Comparison of ENCODE assay signal across 10 cellular contexts in the genomic region with DNA sequence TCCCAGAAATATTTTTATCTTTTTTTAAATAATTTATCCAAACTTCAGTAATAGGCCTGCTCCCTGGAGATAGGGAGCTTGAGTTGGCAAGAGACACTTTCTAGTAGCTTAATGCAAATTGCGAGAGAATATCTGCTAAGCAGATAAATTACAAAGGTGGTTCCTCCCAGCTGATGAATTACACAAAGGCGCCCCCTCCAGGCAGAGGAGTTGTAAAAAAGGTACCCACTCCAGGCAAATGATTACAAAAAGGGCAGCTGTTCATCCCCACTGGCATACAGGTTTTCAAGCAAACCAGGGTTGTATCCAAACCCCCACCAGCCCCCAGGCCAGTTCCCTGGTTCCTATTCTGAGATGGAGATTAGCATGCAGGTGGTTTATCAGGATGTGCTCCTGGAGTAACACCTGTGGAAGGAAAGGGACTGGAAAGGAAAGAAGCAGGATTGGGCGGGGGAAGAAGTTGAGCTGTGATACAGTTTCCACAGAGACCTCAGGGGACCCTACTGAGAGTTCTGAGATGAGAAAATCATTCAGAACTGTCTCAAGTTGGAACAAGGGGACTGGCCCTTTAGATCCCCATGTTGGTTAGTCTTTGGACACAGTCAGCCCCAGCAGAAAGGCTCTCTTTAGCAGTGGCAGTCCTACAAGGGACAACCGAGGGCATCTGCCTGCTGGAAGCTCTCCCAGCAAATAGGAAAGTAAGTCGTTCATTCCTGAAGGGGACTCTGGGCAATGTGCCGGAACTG. TPM values are rescaled to one million over a fixed set of nuclear protein-coding genes. Genes with fewer than 3 reads are reported as not detected.
A peak's percentile ranks its signal among the peaks of the same experiment; 100 is the strongest.
DNase-seq lines count a peak whose midpoint lies in the region; ATAC-seq and TF ChIP-seq lines count a peak whose summit lies in the region.
"Had no signal": no experiment of that assay in that cellular context is flagged by ENCODE, and none has a peak within 500 bp of the region (broad histone marks: within the 10 kb centered on the region; RNA-seq: fewer than 3 reads in every experiment).

No MANE protein-coding gene starts in this region.

- TF ChIP-seq EP300 in transverse colon (IDR thresholded peaks at IDR 0.05; ENCODE audit: low read depth), result no peak

- intact Hi-C loops in MCF 10A (cut with micrococcal nuclease), result no loop called here
- intact Hi-C loops in breast epithelium (cut with DNase I; ENCODE audit: low total_unique reads), result loop anchor here (2.0 kb wide), 1 partner anchor 65 kb away; no protein-coding TSS in a partner anchor
- intact Hi-C loops in transverse colon (cut with DNase I; ENCODE audit: low total_unique reads), result no loop called here
- intact Hi-C loops in thyroid gland (cut with DNase I), result no loop called here

- H3K27ac Mint-ChIP-seq in MCF 10A (ENCODE audit: low read depth, unreplicated experiment), result no peak overlapping the region

- 46 to 60% methylated on average over 3 to 6 of the region's 6 CpGs for WGBS in transverse colon (ENCODE audit: low coverage in 1 of 2), 2 donors
- WGBS in thyroid gland, 2 donors, result 66 to 73% methylated on average over 6 of the region's 6 CpGs

- no peaks in the 10 kb centered on the region for H3K36me3 Mint-ChIP-seq in MCF 10A (ENCODE audit: insufficient read depth, unreplicated experiment)

- ATAC-seq in HG03432 (IDR thresholded peaks at IDR 0.05; ENCODE audit: unreplicated experiment) (no peak), GM18907 (IDR thresholded peaks at IDR 0.05; ENCODE audit: unreplicated experiment) (no peak)

- in situ Hi-C loops in transverse colon (cut with MboI; ENCODE audit: low pct_ligation_motif_present in 1 of 4, low pct_unique_long_range_greater_than_20kb in 1 of 4, low sequenced_read_pairs in 3 of 4), result no loop called here

- H3K4me3 Mint-ChIP-seq in MCF 10A (ENCODE audit: unreplicated experiment), result no peak overlapping the region

- CTCF ChIA-PET in MCF 10A (lab: Yijun Ruan, JAX), result interaction anchor here (1.0 to 5.2 kb wide), 2 partner anchors 16 to 54 kb away, joined by 3 to 31 read pairs; no protein-coding TSS in a partner anchor

- BruUV-seq in MCF 10A (replicated peaks; lab: Mats Ljungman, UMichigan), result no TSS peak

- H3K27ac ChIP-seq in breast epithelium, result no peak overlapping the region
- no peak overlapping the region for H3K27ac ChIP-seq in transverse colon
- no peak overlapping the region for H3K27ac ChIP-seq in thyroid gland
- H3K27ac ChIP-seq: left ventricle myocardium inferior had no signal

- H3K9me3 ChIP-seq in breast epithelium (no peaks in the 10 kb centered on the region), transverse colon (no peaks in the 10 kb centered on the region), thyroid gland (no peaks in the 10 kb centered on the region)
- H3K9me3 ChIP-seq: left ventricle myocardium inferior had no signal

- peak; percentile 15 for TF ChIP-seq CTCF in MCF 10A (IDR thresholded peaks at IDR 0.05; ENCODE audit: unreplicated experiment)
- no peak for TF ChIP-seq CTCF in breast epithelium (IDR thresholded peaks at IDR 0.05)
- peak; percentile 64 for TF ChIP-seq CTCF in epithelial cell of proximal tubule (conservative IDR thresholded peaks at IDR 0.05; ENCODE audit: low read depth, low read length)
- no peak for TF ChIP-seq CTCF in transverse colon (IDR thresholded peaks at IDR 0.05)
- TF ChIP-seq CTCF in thyroid gland (IDR thresholded peaks at IDR 0.05), result no peak

- peaks cover 70% of the 10 kb centered on the region for H3K27me3 Mint-ChIP-seq in MCF 10A (ENCODE audit: insufficient read depth, unreplicated experiment)

- no peaks in the 10 kb centered on the region for H3K27me3 ChIP-seq in breast epithelium
- no peaks in the 10 kb centered on the region for H3K27me3 ChIP-seq in transverse colon
- no peaks in the 10 kb centered on the region for H3K27me3 ChIP-seq in thyroid gland

- no peak for TF ChIP-seq POLR2A in breast epithelium (IDR thresholded peaks at IDR 0.05)
- TF ChIP-seq POLR2A in transverse colon (IDR thresholded peaks at IDR 0.05), result no peak
- TF ChIP-seq POLR2A in thyroid gland (IDR thresholded peaks at IDR 0.05), result no peak

- peak; percentile 50 for DNase-seq in MCF 10A (ENCODE audit: unreplicated experiment)
- DNase-seq in breast epithelium (ENCODE audit: low spot score in 2 of 2), result no peak
- DNase-seq in NCI-H748 treated with DMSO at 0.1 percent for 48 hours (lab: John Stamatoyannopoulos, UW), result peak; percentile 26
- DNase-seq in epithelial cell of proximal tubule (ENCODE audit: low read depth), result no peak
- DNase-seq in transverse colon, result peak; percentile 9
- no peak for DNase-seq in thyroid gland
- DNase-seq: left ventricle myocardium inferior; stimulated activated naive CD4-positive, alpha-beta T cell treated with Interleukin-2 at 50 U/mL for 16 hours had no signal

- H3K4me1 Mint-ChIP-seq in MCF 10A (ENCODE audit: insufficient read depth, unreplicated experiment), result no peaks in the 10 kb centered on the region

- POLR2A ChIA-PET in MCF 10A (lab: Yijun Ruan, JAX), result interaction anchor here (1.2 kb wide), 1 partner anchor 30 kb away, joined by 5 read pairs; no protein-coding TSS in a partner anchor

- H3K9me3 Mint-ChIP-seq in MCF 10A (ENCODE audit: unreplicated experiment), result no peaks in the 10 kb centered on the region

- H3K4me1 ChIP-seq in breast epithelium (no peaks in the 10 kb centered on the region), transverse colon (no peaks in the 10 kb centered on the region), thyroid gland (no peaks in the 10 kb centered on the region)
- H3K4me1 ChIP-seq: left ventricle myocardium inferior had no signal

- H3K4me3 ChIP-seq in breast epithelium, result no peak overlapping the region
- no peak overlapping the region for H3K4me3 ChIP-seq in epithelial cell of proximal tubule (ENCODE audit: low read depth, low read length)
- no peak overlapping the region for H3K4me3 ChIP-seq in transverse colon
- no peak overlapping the region for H3K4me3 ChIP-seq in thyroid gland (replicated peaks in 1 of 3)
- H3K4me3 ChIP-seq: left ventricle myocardium inferior had no signal

- H3K36me3 ChIP-seq in breast epithelium (no peaks in the 10 kb centered on the region), transverse colon (no peaks in the 10 kb centered on the region), thyroid gland (no peaks in the 10 kb centered on the region)
- H3K36me3 ChIP-seq: left ventricle myocardium inferior had no signal

RNA-seq across cellular contexts. Expression of a gene that starts 25.5 kb away (rescaled TPM):
- total RNA-seq in MCF 10A (2022), result not detected in 2 replicates
- total RNA-seq in breast epithelium, result under 1 TPM in 1 of 3 donors, not detected in 2; 0.48 TPM
- 0.35 and 0.36 TPM in 2 replicates for total RNA-seq in epithelial cell of proximal tubule
- total RNA-seq in transverse colon, result not detected
- total RNA-seq in thyroid gland, result 1 to 10 TPM in 1 of 4 donors, under 1 TPM in 1, not detected in 2; 0.40 to 2.3 TPM

Comparison
In these comparisons a context has a peak if more than half of its experiments do, and no peak if none do; other contexts are left out.
1. DNase-seq: peak in MCF 10A (single experiment), NCI-H748 treated with DMSO at 0.1 percent for 48 hours (single experiment) and transverse colon (single experiment); none in breast epithelium (0 of 2), epithelial cell of proximal tubule (single experiment) and thyroid gland (0 of 2).
2. CTCF ChIP-seq: peak in MCF 10A (single experiment) and epithelial cell of proximal tubule (single experiment); none in breast epithelium (0 of 3), transverse colon (0 of 5) and thyroid gland (0 of 6).